ENCODE assay signal across 11 cellular contexts in genomic region chr1:154906621-154907081, GRCh38. TPM values are rescaled to one million over a fixed set of nuclear protein-coding genes. Genes with fewer than 3 reads are reported as not detected.
DNase-seq lines count a peak whose midpoint lies in the region; ATAC-seq, FAIRE-seq and TF ChIP-seq lines count a peak whose summit lies in the region.
"Had no signal": no experiment of that assay in that cellular context is flagged by ENCODE, and none has a peak within 500 bp of the region (broad histone marks: within the 10 kb centered on the region; RNA-seq: fewer than 3 reads in every experiment).

No MANE protein-coding gene starts in this region.

- H3K4me3 ChIP-seq in SJCRH30 (no peak overlapping the region), small intestine (ENCODE audit: low read depth in 1 of 2, low read length in 2 of 2) (no peak overlapping the region)

- DNase-seq in DMS53 (lab: John Stamatoyannopoulos, UW) = peak; percentile 52
- DNase-seq in DMS53 treated with DMSO at 0.1 percent for 48 hours (lab: John Stamatoyannopoulos, UW; ENCODE audit: unreplicated experiment) = no peak
- DNase-seq in SJCRH30 = peak; percentile 6 to 41
- DNase-seq in foreskin keratinocyte = peak in 1 of 2 donors; percentile 30
- DNase-seq in small intestine = peak; percentile 69

- TF ChIP-seq CTCF in foreskin keratinocyte (conservative IDR thresholded peaks at IDR 0.05) = peak; percentile 75

- no peaks in the 10 kb centered on the region; the same call in 1 of the 2 replicates for H3K27me3 ChIP-seq in SJCRH30
- no peaks in the 10 kb centered on the region for H3K27me3 ChIP-seq in foreskin keratinocyte
- no peaks in the 10 kb centered on the region for H3K27me3 ChIP-seq in small intestine (ENCODE audit: control insufficient read depth in 2 of 2, insufficient read depth in 2 of 2, low read length in 2 of 2)

- no peak overlapping the region for H3K27ac ChIP-seq in SJCRH30
- H3K27ac ChIP-seq in foreskin keratinocyte = no peak overlapping the region
- H3K27ac ChIP-seq in small intestine (ENCODE audit: low read depth in 1 of 2, low read length in 1 of 2) = no peak overlapping the region

- no peak for FAIRE-seq in small intestine (lab: Jason Lieb, UNC)
- FAIRE-seq: A204.1, GM19239 had no signal

- no peaks in the 10 kb centered on the region for H3K4me1 ChIP-seq in SJCRH30
- no peaks in the 10 kb centered on the region for H3K4me1 ChIP-seq in foreskin keratinocyte
- H3K4me1 ChIP-seq in small intestine (ENCODE audit: control insufficient read depth in 2 of 2, insufficient read depth in 1 of 2, low read depth in 1 of 2, low read length in 1 of 2) = no peaks in the 10 kb centered on the region

- WGBS in small intestine, 3 donors = 69 to 84% (median 69%) methylated on average over 7 of the region's 7 CpGs

- no peaks in the 10 kb centered on the region for H3K36me3 ChIP-seq in SJCRH30
- H3K36me3 ChIP-seq in small intestine (ENCODE audit: control insufficient read depth in 2 of 2, insufficient read depth in 2 of 2, low read length in 2 of 2) = no peaks in the 10 kb centered on the region

- peak; percentile 18 for ATAC-seq in foreskin keratinocyte
- ATAC-seq in HG03354 (IDR thresholded peaks at IDR 0.05; ENCODE audit: poor library complexity, severe bottlenecking, unreplicated experiment) = no peak
- no peak for ATAC-seq in GM19397 (IDR thresholded peaks at IDR 0.05; ENCODE audit: unreplicated experiment)
- ATAC-seq in HG03457 (IDR thresholded peaks at IDR 0.05; ENCODE audit: unreplicated experiment) = no peak
- ATAC-seq: stimulated activated effector memory CD8-positive, alpha-beta T cell treated with anti-CD3 and anti-CD28 coated beads, Interleukin-12 subunit alpha, Interleukin-12 subunit beta, amount 100 ng/mL, for 72 hours had no signal

- H3K9me3 ChIP-seq in SJCRH30 (replicated peaks) (no peaks in the 10 kb centered on the region), small intestine (ENCODE audit: control insufficient read depth, low read depth) (no peaks in the 10 kb centered on the region)

RNA-seq across cellular contexts. Expression of gene PMVK, which starts 29.9 kb away (rescaled TPM):
- total RNA-seq in SJCRH30 (2014; rRNA removed; shearing (Covaris generic)) = 4.6 and 4.9 TPM in 2 replicates
- 18.2 and 22.0 TPM in 2 replicates for total RNA-seq in foreskin keratinocyte
- polyA plus RNA-seq in foreskin keratinocyte = 50.9 and 55.2 TPM in 2 replicates
- polyA plus RNA-seq in small intestine = 100 to 1,000 TPM in 1 of 3 donors, 10 to 100 TPM in 2; 59.5 to 120 (median 92.6) TPM

RNA-seq across cellular contexts. Expression of gene KCNN3, which starts 36.6 kb away (rescaled TPM):
- 27.7 and 29.3 TPM in 2 replicates for total RNA-seq in SJCRH30 (2014; rRNA removed; shearing (Covaris generic))
- under 0.01 TPM in 1 of 2 replicates, not detected in the other for total RNA-seq in foreskin keratinocyte
- polyA plus RNA-seq in foreskin keratinocyte (not detected in 2 replicates), small intestine (1 to 10 TPM in 1 of 3 donors, under 1 TPM in 2; 0.27 to 1.6 (median 0.45) TPM)

RNA-seq across cellular contexts. Expression of gene PBXIP1, which starts 49.2 kb away (rescaled TPM):
- 40.2 TPM in 2 replicates for total RNA-seq in SJCRH30 (2014; rRNA removed; shearing (Covaris generic))
- total RNA-seq in foreskin keratinocyte = 12.1 and 20.8 TPM in 2 replicates
- 8.6 and 15.4 TPM in 2 replicates for polyA plus RNA-seq in foreskin keratinocyte
- polyA plus RNA-seq in small intestine = 10 to 100 TPM; 31.9 to 40.7 (median 34.9) TPM

RNA-seq across cellular contexts. Expression of gene PYGO2, which starts 54.9 kb away (rescaled TPM):
- 29.4 and 29.8 TPM in 2 replicates for total RNA-seq in SJCRH30 (2014; rRNA removed; shearing (Covaris generic))
- total RNA-seq in foreskin keratinocyte = 24.7 and 27.3 TPM in 2 replicates
- polyA plus RNA-seq in foreskin keratinocyte = 17.1 and 19.4 TPM in 2 replicates
- 10 to 100 TPM; 22.1 to 27.5 (median 22.2) TPM for polyA plus RNA-seq in small intestine

Comparison
In these comparisons a context has a peak if more than half of its experiments do, and no peak if none do; other contexts are left out.
1. RNA of gene KCNN3, which starts 36.6 kb away (total RNA-seq): 27.7 to 29.3 TPM in SJCRH30; under 0.01 TPM in foreskin keratinocyte; every median in the first group is over 10 times any median in the second.